Comparison of ENCODE assay signal across 16 cellular contexts in the genomic region with DNA sequence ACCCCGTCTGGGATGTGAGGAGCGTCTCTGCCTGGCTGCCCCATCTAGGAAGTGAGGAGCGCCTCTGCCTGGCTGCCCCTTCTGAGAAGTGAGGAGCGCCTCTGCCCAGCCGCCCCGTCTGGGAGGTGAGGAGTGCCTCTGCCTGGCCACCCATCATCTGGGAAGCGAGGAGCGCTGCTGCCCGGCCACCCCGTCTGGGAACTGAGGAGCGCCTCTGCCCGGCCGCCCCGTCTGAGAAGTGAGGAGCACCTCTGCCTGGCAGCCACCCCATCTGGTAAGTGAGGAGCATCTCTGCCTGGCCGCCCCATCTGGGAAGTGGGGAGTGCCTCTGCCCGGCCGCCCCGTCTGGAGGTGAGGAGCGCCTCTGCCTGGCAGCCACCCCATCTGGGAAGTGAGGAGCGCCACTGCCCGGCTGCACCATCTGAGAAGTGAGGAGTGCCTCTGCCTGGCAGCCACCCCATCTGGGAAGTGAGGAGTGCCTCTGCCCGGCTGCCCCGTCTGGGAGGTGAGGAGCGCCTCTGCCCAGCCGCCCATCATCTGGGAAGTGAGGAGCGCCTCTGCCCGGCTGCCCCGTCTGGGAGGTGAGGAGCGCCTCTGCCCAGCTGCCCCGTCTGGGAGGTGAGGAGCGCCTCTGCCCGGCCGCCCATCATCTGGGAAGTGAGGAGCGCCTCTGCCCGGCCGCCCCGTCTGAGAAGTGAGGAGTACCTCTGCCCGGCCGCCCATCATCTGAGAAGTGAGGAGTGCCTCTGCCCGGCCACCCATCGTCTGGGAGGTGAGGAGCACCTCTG. TPM values are rescaled to one million over a fixed set of nuclear protein-coding genes. Genes with fewer than 3 reads are reported as not detected.
"Had no signal": no experiment of that assay in that cellular context is flagged by ENCODE, and none has a peak within 500 bp of the region (broad histone marks: within the 10 kb centered on the region; RNA-seq: fewer than 3 reads in every experiment).

No MANE protein-coding gene starts in this region.

RNA-seq across cellular contexts. Expression of gene AVP, which starts 40.4 kb away (rescaled TPM):
- total RNA-seq: natural killer cell, occipital lobe, osteoblast, ovary, progenitor cell of endocrine pancreas, psoas muscle, renal cortical epithelial cell, right cardiac atrium, smooth muscle cell, suprapubic skin, transverse colon, upper lobe of right lung, urinary bladder, uterus had no signal
- polyA plus RNA-seq: neural cell, ovary, psoas muscle, right cardiac atrium, smooth muscle cell, spleen, urinary bladder had no signal

RNA-seq across cellular contexts. Expression of gene OXT, which starts 53.5 kb away (rescaled TPM):
- total RNA-seq: natural killer cell, occipital lobe, osteoblast, progenitor cell of endocrine pancreas, psoas muscle, renal cortical epithelial cell, smooth muscle cell, spleen, transverse colon, upper lobe of right lung, urinary bladder had no signal
- polyA plus RNA-seq: neural cell, right cardiac atrium had no signal
